8 cellular contexts compared by ENCODE assay signal in the genomic region with DNA sequence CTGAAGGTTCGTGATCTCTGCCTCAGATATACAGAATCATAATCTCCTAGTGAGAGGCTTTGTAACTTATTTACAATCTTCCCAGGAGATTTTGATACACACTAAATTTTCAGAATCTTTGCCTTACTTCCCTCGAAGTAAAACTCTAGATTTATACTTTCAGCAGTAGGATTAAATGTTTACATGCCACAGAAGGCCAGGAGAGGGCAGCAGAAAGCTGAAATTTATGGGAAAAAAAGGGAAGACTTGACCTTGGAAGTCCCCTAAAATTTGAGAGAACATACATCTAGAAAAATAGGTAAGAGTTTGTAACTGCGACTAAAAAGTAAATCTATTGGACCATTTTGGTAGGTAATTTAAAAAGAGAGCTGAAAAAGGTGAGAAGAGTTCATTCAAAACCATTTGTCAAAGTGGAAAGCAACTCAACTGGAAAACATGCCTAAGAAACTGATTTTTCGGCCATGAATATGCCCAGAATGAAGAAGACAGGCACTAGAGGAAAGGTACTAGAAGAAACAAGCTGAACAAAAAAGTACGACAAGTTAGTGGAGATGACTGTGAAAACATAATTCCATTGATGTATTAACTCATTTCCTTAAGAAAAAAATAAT.
DNase-seq lines count a peak whose midpoint lies in the region; ATAC-seq and TF ChIP-seq lines count a peak whose summit lies in the region.

No MANE protein-coding gene starts in this region.

- H3K9me3 ChIP-seq in body of pancreas (no peaks in the 10 kb centered on the region), suprapubic skin (no peaks in the 10 kb centered on the region), transverse colon (no peaks in the 10 kb centered on the region)

- H3K4me3 ChIP-seq in body of pancreas (no peak overlapping the region), suprapubic skin (no peak overlapping the region), transverse colon (no peak overlapping the region)

- TF ChIP-seq CTCF in body of pancreas (IDR thresholded peaks at IDR 0.05) (peak in 6 of 7 experiments; percentile 37 to 62 (median 48)), suprapubic skin (IDR thresholded peaks at IDR 0.05) (peak in 1 of 2 donors; percentile 14), transverse colon (IDR thresholded peaks at IDR 0.05) (peak in 2 of 5 experiments; percentile 33 to 37)

- ATAC-seq in body of pancreas (no peak), GM18511 (IDR thresholded peaks at IDR 0.05; ENCODE audit: unreplicated experiment) (no peak)

- H3K36me3 ChIP-seq in body of pancreas (replicated peaks in 1 of 2; ENCODE audit: insufficient read depth in 1 of 2, low read depth in 2 of 2) (no peaks in the 10 kb centered on the region), suprapubic skin (no peaks in the 10 kb centered on the region), transverse colon (no peaks in the 10 kb centered on the region)

- no peak overlapping the region for H3K27ac ChIP-seq in body of pancreas
- H3K27ac ChIP-seq in suprapubic skin: no peak overlapping the region
- no peak overlapping the region for H3K27ac ChIP-seq in transverse colon

- TF ChIP-seq EP300 in suprapubic skin (IDR thresholded peaks at IDR 0.05): no peak
- no peak for TF ChIP-seq EP300 in transverse colon (IDR thresholded peaks at IDR 0.05; ENCODE audit: low read depth)

- H3K4me1 ChIP-seq in body of pancreas (no peaks in the 10 kb centered on the region), suprapubic skin (no peaks in the 10 kb centered on the region), transverse colon (no peaks in the 10 kb centered on the region)

- WGBS in body of pancreas, 2 donors: 26 to 33% methylated on average over 5 of the region's 5 CpGs
- WGBS in suprapubic skin: 51% methylated on average over 5 of the region's 5 CpGs
- 47 to 48% methylated on average over 5 of the region's 5 CpGs for WGBS in transverse colon (ENCODE audit: low coverage in 1 of 2), 2 donors

- intact Hi-C loops in body of pancreas (cut with DNase I): no loop called here
- intact Hi-C loops in transverse colon (cut with DNase I; ENCODE audit: low total_unique reads): loop anchor here (10.0 kb wide), 1 partner anchor 1487 kb away; no protein-coding TSS in a partner anchor

- DNase-seq in DMS53 (lab: John Stamatoyannopoulos, UW) (peak; percentile 63), DMS53 treated with DMSO at 0.1 percent for 48 hours (lab: John Stamatoyannopoulos, UW; ENCODE audit: unreplicated experiment) (no peak), MV-4-11 (lab: John Stamatoyannopoulos, UW) (peak; percentile 37), body of pancreas (peak; percentile 11 to 37 (median 19)), midbrain (lab: John Stamatoyannopoulos, UW) (peak; percentile 67), suprapubic skin (ENCODE audit: low spot score in 2 of 2) (no peak), transverse colon (no peak)

- no peak for TF ChIP-seq POLR2A in body of pancreas (IDR thresholded peaks at IDR 0.05)
- no peak for TF ChIP-seq POLR2A in suprapubic skin (IDR thresholded peaks at IDR 0.05)
- TF ChIP-seq POLR2A in transverse colon (IDR thresholded peaks at IDR 0.05): no peak

- H3K27me3 ChIP-seq in body of pancreas (no peaks in the 10 kb centered on the region), suprapubic skin (no peaks in the 10 kb centered on the region), transverse colon (no peaks in the 10 kb centered on the region)

- in situ Hi-C loops in transverse colon (cut with MboI; ENCODE audit: low pct_ligation_motif_present in 1 of 4, low pct_unique_long_range_greater_than_20kb in 1 of 4, low sequenced_read_pairs in 3 of 4): no loop called here

Comparison
In these comparisons a context has a peak if more than half of its experiments do, and no peak if none do; other contexts are left out.
1. DNase-seq: peak in DMS53 (single experiment), MV-4-11 (single experiment), body of pancreas (4 of 4) and midbrain (single experiment); none in DMS53 treated with DMSO at 0.1 percent for 48 hours (single experiment), suprapubic skin (0 of 2) and transverse colon (single experiment).